ENCODE assay signal across 1 cellular context in genomic region chr1:147568551-147568950, GRCh38.
TF ChIP-seq lines count a peak whose summit lies in the region.

No MANE protein-coding gene starts in this region.

TF ChIP-seq in WTC11, 78 proteins besides CTCF, POLR2A, EP300 and RAD21 (continued from another document):
- no peak for TF ChIP-seq AFF4 (CRISPR knock-in tag; IDR thresholded peaks at IDR 0.05; ENCODE audit: borderline replicate concordance)
